ENCODE assay signal across 17 cellular contexts in the genomic region with DNA sequence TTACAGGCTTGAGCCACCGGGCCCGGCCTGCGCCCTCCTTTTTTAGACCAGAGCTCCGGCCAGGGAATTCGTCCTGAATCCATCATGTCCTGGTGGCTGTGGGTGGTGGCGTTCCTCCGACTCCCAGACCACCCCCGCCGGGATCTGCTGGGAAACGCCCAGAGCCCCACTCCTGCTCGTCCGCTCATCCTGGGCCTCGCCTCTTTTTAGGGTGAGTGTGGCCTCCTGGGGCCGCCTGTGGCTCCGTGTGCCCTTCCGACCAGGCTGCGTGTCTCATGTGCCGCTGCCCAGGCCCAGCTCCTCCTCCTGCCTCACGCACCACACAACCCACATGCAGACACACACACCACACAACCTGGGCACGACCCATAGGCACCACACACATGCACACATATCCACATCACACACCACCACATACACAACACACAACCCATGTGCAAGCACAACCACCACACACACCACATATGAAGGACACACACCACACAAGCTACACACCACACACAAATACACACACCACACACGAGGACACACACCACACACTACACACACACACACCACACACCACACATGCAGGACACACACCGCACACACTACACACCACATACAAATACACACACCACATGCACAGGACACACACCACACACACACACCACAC.
"Had no signal": no experiment of that assay in that cellular context is flagged by ENCODE, and none has a peak within 500 bp of the region (broad histone marks: within the 10 kb centered on the region; RNA-seq: fewer than 3 reads in every experiment).

No MANE protein-coding gene starts in this region.

- H3K27me3 Mint-ChIP-seq: activated CD4-positive, alpha-beta T cell treated with anti-CD3 and anti-CD28 coated beads, Interleukin-2, amount 10 ng/mL, durations not matched to agents 7 days and 5 days; central memory CD8-positive, alpha-beta T cell had no signal

- H3K36me3 Mint-ChIP-seq: natural killer cell had no signal

- H3K4me1 Mint-ChIP-seq: activated CD4-positive, alpha-beta T cell treated with anti-CD3 and anti-CD28 coated beads, Interleukin-2, amount 10 ng/mL, durations not matched to agents 7 days and 5 days; central memory CD8-positive, alpha-beta T cell; natural killer cell had no signal

- H3K36me3 ChIP-seq: brain microvascular endothelial cell, neutrophil, thyroid gland, uterus had no signal

- H3K4me3 ChIP-seq: coronary artery, thyroid gland, uterus had no signal

- H3K27me3 ChIP-seq: brain microvascular endothelial cell, neutrophil, thyroid gland, uterus had no signal

- ATAC-seq: activated T-cell treated with anti-CD3 and anti-CD28 coated beads, Interleukin-2, amount 50 U/mL, for 4 hours had no signal

- H3K4me3 Mint-ChIP-seq: activated CD4-positive, alpha-beta T cell treated with anti-CD3 and anti-CD28 coated beads, Interleukin-2, amount 10 ng/mL, durations not matched to agents 7 days and 5 days; activated T-cell treated with anti-CD3 and anti-CD28 coated beads, Interleukin-2, amount 50 U/mL, for 4 hours; central memory CD8-positive, alpha-beta T cell; natural killer cell had no signal

- H3K9me3 ChIP-seq: neutrophil, thyroid gland, uterus had no signal

- H3K27ac Mint-ChIP-seq: activated CD4-positive, alpha-beta T cell treated with anti-CD3 and anti-CD28 coated beads, Interleukin-2, amount 10 ng/mL, durations not matched to agents 7 days and 5 days; natural killer cell had no signal

- DNase-seq: activated CD4-positive, alpha-beta T cell treated with anti-CD3 and anti-CD28 coated beads, Interleukin-2, amount 10 ng/mL, durations not matched to agents 7 days and 5 days; activated CD4-positive, CD25-positive, alpha-beta regulatory T cell; activated CD8-positive, alpha-beta memory T cell treated with anti-CD3 and anti-CD28 coated beads, Interleukin-2, amount 50 U/mL, for 4 hours; activated naive CD4-positive, alpha-beta T cell treated with anti-CD3 and anti-CD28 coated beads, Interleukin-2, amount 50 U/mL, for 16 hours; activated T-cell treated with anti-CD3 and anti-CD28 coated beads, Interleukin-2, amount 50 U/mL, for 4 hours; brain microvascular endothelial cell; natural killer cell; stimulated activated CD4-positive, alpha-beta T cell treated with anti-CD3 and anti-CD28 coated beads, Interleukin-2, amount 100 ng/mL, for 24 hours; stimulated activated naive CD4-positive, alpha-beta T cell treated with Interleukin-2 at 50 U/mL for 16 hours; T-helper 1 cell; T-helper 9 cell; thyroid gland; uterus had no signal

- H3K9me3 Mint-ChIP-seq: activated CD4-positive, alpha-beta T cell treated with anti-CD3 and anti-CD28 coated beads, Interleukin-2, amount 10 ng/mL, durations not matched to agents 7 days and 5 days; activated T-cell treated with anti-CD3 and anti-CD28 coated beads, Interleukin-2, amount 50 U/mL, for 4 hours; central memory CD8-positive, alpha-beta T cell; natural killer cell had no signal

- H3K27ac ChIP-seq: brain microvascular endothelial cell, coronary artery, neutrophil, parathyroid adenoma, thyroid gland, uterus had no signal

- H3K4me1 ChIP-seq: parathyroid adenoma, thyroid gland, uterus had no signal
